Comparison of ENCODE assay signal across 2 cellular contexts in the genomic region with DNA sequence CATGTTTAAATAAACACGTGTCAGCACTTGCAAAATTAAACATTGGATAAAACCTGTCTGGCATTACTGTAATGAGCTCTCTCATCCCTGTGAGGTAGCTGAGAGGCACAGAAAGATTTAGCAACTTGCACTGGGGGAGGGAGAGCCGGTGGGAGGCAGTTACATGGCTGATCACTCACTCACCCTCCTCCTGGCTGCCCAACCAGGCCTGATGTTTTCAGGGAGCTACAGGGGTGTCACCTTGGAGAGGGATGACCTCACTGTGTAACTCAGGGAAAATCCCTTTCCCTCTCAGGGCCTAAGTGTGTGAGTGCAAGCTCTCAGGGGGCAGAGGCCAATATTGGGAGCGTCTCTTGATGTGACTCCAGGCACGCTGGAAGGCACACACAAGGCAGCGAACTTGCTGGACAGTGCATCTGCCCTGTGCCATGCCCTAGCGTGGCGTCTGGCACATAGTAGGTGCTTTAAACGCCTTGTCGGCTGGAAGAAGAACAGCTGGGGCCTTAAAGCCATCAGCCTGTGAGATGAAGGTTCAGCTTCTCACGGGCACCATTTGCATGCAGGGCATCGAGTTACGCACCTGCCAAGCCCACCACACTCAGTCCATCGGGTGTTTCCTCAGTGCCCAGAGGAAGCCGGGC.
TF ChIP-seq lines count a peak whose summit lies in the region.

No MANE protein-coding gene starts in this region.

TF ChIP-seq in IMR-90, 13 proteins besides CTCF, POLR2A, EP300 and RAD21:
- no peak for TF ChIP-seq MAZ (IDR thresholded peaks at IDR 0.05; ENCODE audit: borderline replicate concordance, low read depth, low read length)
- peak; percentile 53; the same call in 1 of the 2 replicates for TF ChIP-seq CEBPB (IDR thresholded peaks at IDR 0.05; ENCODE audit: low read depth, low read length)
- no peak for TF ChIP-seq ELK1 (IDR thresholded peaks at IDR 0.05; ENCODE audit: borderline replicate concordance, low read depth, low read length)
- TF ChIP-seq MAFK (IDR thresholded peaks at IDR 0.05; ENCODE audit: low read depth, low read length), result peak; percentile 20; the same call in 1 of the 2 replicates

TF ChIP-seq in H1, 55 proteins besides CTCF, POLR2A, EP300 and RAD21:
- TF ChIP-seq JUN (IDR thresholded peaks at IDR 0.05; ENCODE audit: low read depth, low read length) (no peak), BACH1 (IDR thresholded peaks at IDR 0.05; ENCODE audit: low read length) (no peak)
